32 cellular contexts compared by ENCODE assay signal in the genomic region with DNA sequence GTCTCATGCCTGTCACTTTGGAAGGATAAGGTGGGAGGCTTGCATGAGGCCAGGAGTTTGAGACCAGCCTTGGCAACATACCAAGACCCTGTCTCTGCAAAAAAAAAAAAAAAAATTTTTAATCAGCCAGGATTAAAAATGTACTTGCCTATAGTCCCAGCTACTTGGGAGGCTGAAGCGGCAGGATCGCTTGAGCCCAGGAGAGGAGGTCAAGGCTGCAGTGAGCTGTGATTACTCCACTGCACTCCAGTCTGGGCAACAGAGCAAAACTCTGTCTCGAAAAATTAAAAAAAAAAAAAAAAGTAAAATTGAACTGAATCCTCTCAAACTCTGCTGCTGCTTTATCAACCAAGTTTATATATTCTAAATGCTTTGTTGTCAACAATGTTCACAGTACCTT.
"Had no signal": no experiment of that assay in that cellular context is flagged by ENCODE, and none has a peak within 500 bp of the region (broad histone marks: within the 10 kb centered on the region; RNA-seq: fewer than 3 reads in every experiment).

No MANE protein-coding gene starts in this region.

- H3K4me1 Mint-ChIP-seq: activated B cell treated with CpG ODN at 0.5 μM for 24 hours; activated CD4-positive, alpha-beta T cell treated with anti-CD3 and anti-CD28 coated beads, Interleukin-2, amount 10 ng/mL, durations not matched to agents 7 days and 5 days; activated naive CD4-positive, alpha-beta T cell treated with anti-CD3 and anti-CD28 coated beads, Interleukin-2, amount 10 ng/mL, durations not matched to agents 7 days and 5 days; activated naive CD4-positive, alpha-beta T cell treated with anti-CD3 and anti-CD28 coated beads, Interleukin-2, amount 50 U/mL, for 24 hours; activated naive CD8-positive, alpha-beta T cell treated with anti-CD3 and anti-CD28 coated beads, Interleukin-2, amount 10 ng/mL, durations not matched to agents 7 days and 5 days had no signal

- H3K36me3 ChIP-seq: brain microvascular endothelial cell, breast epithelium had no signal

- H3K27ac ChIP-seq: body of pancreas, brain microvascular endothelial cell, breast epithelium, VCaP had no signal

- H3K27me3 ChIP-seq: body of pancreas, brain microvascular endothelial cell, breast epithelium had no signal

- H3K4me3 ChIP-seq: body of pancreas, breast epithelium had no signal

- H3K27me3 Mint-ChIP-seq: activated B cell treated with CpG ODN at 0.5 μM for 24 hours; activated CD4-positive, alpha-beta memory T cell treated with anti-CD3 and anti-CD28 coated beads, Interleukin-2, amount 10 ng/mL, durations not matched to agents 7 days and 5 days; activated CD4-positive, alpha-beta T cell treated with anti-CD3 and anti-CD28 coated beads for 36 hours; activated CD4-positive, alpha-beta T cell treated with anti-CD3 and anti-CD28 coated beads, Interleukin-2, amount 10 ng/mL, durations not matched to agents 7 days and 5 days; activated CD8-positive, alpha-beta memory T cell treated with anti-CD3 and anti-CD28 coated beads, Interleukin-2, amount 10 ng/mL, durations not matched to agents 7 days and 5 days; activated naive CD4-positive, alpha-beta T cell treated with anti-CD3 and anti-CD28 coated beads, Interleukin-2, amount 10 ng/mL, durations not matched to agents 7 days and 5 days; activated naive CD4-positive, alpha-beta T cell treated with anti-CD3 and anti-CD28 coated beads, Interleukin-2, amount 50 U/mL, for 24 hours; activated naive CD8-positive, alpha-beta T cell; activated naive CD8-positive, alpha-beta T cell treated with anti-CD3 and anti-CD28 coated beads, Interleukin-2, amount 10 ng/mL, durations not matched to agents 7 days and 5 days; activated naive CD8-positive, alpha-beta T cell treated with anti-CD3 and anti-CD28 coated beads, Interleukin-2, amount 50 U/mL, for 24 hours; activated T-cell treated with anti-CD3 and anti-CD28 coated beads, Interleukin-2, amount 50 U/mL, for 24 hours; T-cell; T-helper 17 cell had no signal

- H3K9me3 Mint-ChIP-seq: activated B cell treated with CpG ODN at 0.5 μM for 24 hours; activated CD4-positive, alpha-beta memory T cell treated with anti-CD3 and anti-CD28 coated beads, Interleukin-2, amount 10 ng/mL, durations not matched to agents 7 days and 5 days; activated CD4-positive, alpha-beta T cell treated with anti-CD3 and anti-CD28 coated beads, Interleukin-2, amount 10 ng/mL, durations not matched to agents 7 days and 5 days; activated naive CD4-positive, alpha-beta T cell treated with anti-CD3 and anti-CD28 coated beads, Interleukin-2, amount 10 ng/mL, durations not matched to agents 7 days and 5 days; activated naive CD4-positive, alpha-beta T cell treated with anti-CD3 and anti-CD28 coated beads, Interleukin-2, amount 50 U/mL, for 24 hours; activated naive CD8-positive, alpha-beta T cell treated with anti-CD3 and anti-CD28 coated beads, Interleukin-2, amount 10 ng/mL, durations not matched to agents 7 days and 5 days; activated naive CD8-positive, alpha-beta T cell treated with anti-CD3 and anti-CD28 coated beads, Interleukin-2, amount 50 U/mL, for 24 hours; activated T-cell treated with anti-CD3 and anti-CD28 coated beads, Interleukin-2, amount 50 U/mL, for 24 hours; activated T-helper 2 cell treated with anti-CD3 and anti-CD28 coated beads, Interferon-gamma antibody, Interleukin-2, Interleukin-4, amounts not matched to agents 10 μg/mL and 5 μg/mL and 100 μg/mL, durations not matched to agents 14 hours and 24 hours and 36 hours; T-cell had no signal

- H3K36me3 Mint-ChIP-seq: activated CD8-positive, alpha-beta memory T cell treated with anti-CD3 and anti-CD28 coated beads, Interleukin-2, amount 10 ng/mL, durations not matched to agents 7 days and 5 days; activated naive CD4-positive, alpha-beta T cell treated with anti-CD3 and anti-CD28 coated beads, Interleukin-2, amount 10 ng/mL, durations not matched to agents 7 days and 5 days; activated naive CD4-positive, alpha-beta T cell treated with anti-CD3 and anti-CD28 coated beads, Interleukin-2, amount 50 U/mL, for 24 hours; activated naive CD8-positive, alpha-beta T cell; activated naive CD8-positive, alpha-beta T cell treated with anti-CD3 and anti-CD28 coated beads, Interleukin-2, amount 10 ng/mL, durations not matched to agents 7 days and 5 days; T-cell had no signal

- ATAC-seq: activated CD4-positive, alpha-beta T cell treated with anti-CD3 and anti-CD28 coated beads for 36 hours; activated CD8-positive, alpha-beta memory T cell treated with anti-CD3 and anti-CD28 coated beads, Interleukin-2, amount 10 ng/mL, durations not matched to agents 7 days and 5 days; activated CD8-positive, alpha-beta T cell treated with anti-CD3 and anti-CD28 coated beads, Interleukin-2, amount 10 ng/mL, durations not matched to agents 7 days and 5 days; activated naive CD8-positive, alpha-beta T cell treated with anti-CD3 and anti-CD28 coated beads, Interleukin-2, amount 50 U/mL, for 24 hours; body of pancreas; T-cell; T-helper 17 cell had no signal

- H3K4me1 ChIP-seq: body of pancreas, breast epithelium had no signal

- H3K9me3 ChIP-seq: body of pancreas, breast epithelium had no signal

- DNase-seq: activated B cell treated with CpG ODN at 0.5 μM for 24 hours; activated CD4-positive, alpha-beta memory T cell treated with anti-CD3 and anti-CD28 coated beads, Interleukin-2, amount 10 ng/mL, durations not matched to agents 7 days and 5 days; activated CD4-positive, alpha-beta T cell treated with anti-CD3 and anti-CD28 coated beads for 1 hour; activated CD4-positive, alpha-beta T cell treated with anti-CD3 and anti-CD28 coated beads for 36 hours; activated CD4-positive, alpha-beta T cell treated with anti-CD3 and anti-CD28 coated beads for 48 hours; activated CD4-positive, alpha-beta T cell treated with anti-CD3 and anti-CD28 coated beads, Interleukin-2, amount 10 ng/mL, durations not matched to agents 7 days and 5 days; activated CD4-positive, alpha-beta T cell treated with anti-CD3 and anti-CD28 coated beads, Interleukin-2, amount 50 U/mL, for 48 hours; activated CD8-positive, alpha-beta memory T cell treated with anti-CD3 and anti-CD28 coated beads for 24 hours; activated CD8-positive, alpha-beta memory T cell treated with anti-CD3 and anti-CD28 coated beads, Interleukin-2, amount 10 ng/mL, durations not matched to agents 7 days and 5 days; activated CD8-positive, alpha-beta memory T cell treated with anti-CD3 and anti-CD28 coated beads, Interleukin-2, amount 50 U/mL, for 48 hours; activated CD8-positive, alpha-beta T cell treated with anti-CD3 and anti-CD28 coated beads, Interleukin-2, amount 10 ng/mL, durations not matched to agents 7 days and 5 days; activated effector memory CD4-positive, alpha-beta T cell treated with Interleukin-2 at 50 U/mL for 16 hours; activated gamma-delta T cell; activated naive CD4-positive, alpha-beta T cell treated with anti-CD3 and anti-CD28 coated beads, Interleukin-2, amount 10 ng/mL, durations not matched to agents 7 days and 5 days; activated naive CD4-positive, alpha-beta T cell treated with Interleukin-2 at 50 U/mL for 16 hours; activated naive CD8-positive, alpha-beta T cell treated with anti-CD3 and anti-CD28 coated beads, Interleukin-2, amount 10 ng/mL, durations not matched to agents 7 days and 5 days; activated naive CD8-positive, alpha-beta T cell treated with anti-CD3 and anti-CD28 coated beads, Interleukin-2, amount 50 U/mL, for 24 hours; activated T-cell treated with anti-CD3 and anti-CD28 coated beads, Interleukin-2, amount 50 U/mL, for 24 hours; activated T-cell treated with anti-CD3 and anti-CD28 coated beads, Interleukin-2, amount 50 U/mL, for 48 hours; amniotic stem cell; aorta; body of pancreas; brain microvascular endothelial cell; central memory CD4-positive, alpha-beta T cell; T-cell; T-helper 17 cell; T1000 had no signal

- H3K4me3 Mint-ChIP-seq: activated B cell treated with CpG ODN at 0.5 μM for 24 hours; activated CD4-positive, alpha-beta memory T cell treated with anti-CD3 and anti-CD28 coated beads, Interleukin-2, amount 10 ng/mL, durations not matched to agents 7 days and 5 days; activated CD4-positive, alpha-beta T cell treated with anti-CD3 and anti-CD28 coated beads for 36 hours; activated CD4-positive, alpha-beta T cell treated with anti-CD3 and anti-CD28 coated beads, Interleukin-2, amount 10 ng/mL, durations not matched to agents 7 days and 5 days; activated CD8-positive, alpha-beta memory T cell treated with anti-CD3 and anti-CD28 coated beads, Interleukin-2, amount 10 ng/mL, durations not matched to agents 7 days and 5 days; activated CD8-positive, alpha-beta T cell treated with anti-CD3 and anti-CD28 coated beads, Interleukin-2, amount 10 ng/mL, durations not matched to agents 7 days and 5 days; activated naive CD4-positive, alpha-beta T cell treated with anti-CD3 and anti-CD28 coated beads, Interleukin-2, amount 10 ng/mL, durations not matched to agents 7 days and 5 days; activated naive CD4-positive, alpha-beta T cell treated with anti-CD3 and anti-CD28 coated beads, Interleukin-2, amount 50 U/mL, for 24 hours; activated naive CD8-positive, alpha-beta T cell; activated naive CD8-positive, alpha-beta T cell treated with anti-CD3 and anti-CD28 coated beads, Interleukin-2, amount 10 ng/mL, durations not matched to agents 7 days and 5 days; activated naive CD8-positive, alpha-beta T cell treated with anti-CD3 and anti-CD28 coated beads, Interleukin-2, amount 50 U/mL, for 24 hours; activated T-cell treated with anti-CD3 and anti-CD28 coated beads, Interleukin-2, amount 50 U/mL, for 24 hours; T-cell; T-helper 17 cell had no signal

- H3K27ac Mint-ChIP-seq: activated B cell treated with CpG ODN at 0.5 μM for 24 hours; activated CD4-positive, alpha-beta memory T cell treated with anti-CD3 and anti-CD28 coated beads, Interleukin-2, amount 10 ng/mL, durations not matched to agents 7 days and 5 days; activated CD4-positive, alpha-beta T cell treated with anti-CD3 and anti-CD28 coated beads for 36 hours; activated CD4-positive, alpha-beta T cell treated with anti-CD3 and anti-CD28 coated beads, Interleukin-2, amount 10 ng/mL, durations not matched to agents 7 days and 5 days; activated CD8-positive, alpha-beta memory T cell treated with anti-CD3 and anti-CD28 coated beads, Interleukin-2, amount 10 ng/mL, durations not matched to agents 7 days and 5 days; activated CD8-positive, alpha-beta T cell treated with anti-CD3 and anti-CD28 coated beads, Interleukin-2, amount 10 ng/mL, durations not matched to agents 7 days and 5 days; activated naive CD4-positive, alpha-beta T cell treated with anti-CD3 and anti-CD28 coated beads, Interleukin-2, amount 10 ng/mL, durations not matched to agents 7 days and 5 days; activated naive CD4-positive, alpha-beta T cell treated with anti-CD3 and anti-CD28 coated beads, Interleukin-2, amount 50 U/mL, for 24 hours; activated naive CD8-positive, alpha-beta T cell; activated naive CD8-positive, alpha-beta T cell treated with anti-CD3 and anti-CD28 coated beads, Interleukin-2, amount 10 ng/mL, durations not matched to agents 7 days and 5 days; activated naive CD8-positive, alpha-beta T cell treated with anti-CD3 and anti-CD28 coated beads, Interleukin-2, amount 50 U/mL, for 24 hours; activated T-cell treated with anti-CD3 and anti-CD28 coated beads, Interleukin-2, amount 50 U/mL, for 24 hours; activated T-helper 2 cell treated with anti-CD3 and anti-CD28 coated beads, Interferon-gamma antibody, Interleukin-2, Interleukin-4, amounts not matched to agents 10 μg/mL and 5 μg/mL and 100 μg/mL, durations not matched to agents 14 hours and 24 hours and 36 hours; T-cell; T-helper 17 cell had no signal
